In genomic region chr12:121452356-121453021, GRCh38 we compare ENCODE assay signal across 10 cellular contexts. TPM values are rescaled to one million over a fixed set of nuclear protein-coding genes. Genes with fewer than 3 reads are reported as not detected.
DNase-seq lines count a peak whose midpoint lies in the region; ATAC-seq and TF ChIP-seq lines count a peak whose summit lies in the region.
"Had no signal": no experiment of that assay in that cellular context is flagged by ENCODE, and none has a peak within 500 bp of the region (broad histone marks: within the 10 kb centered on the region; RNA-seq: fewer than 3 reads in every experiment).

No MANE protein-coding gene starts in this region.

- peak overlapping the region in 3 of 7 experiments; percentile 1 to 13 (median 9) for H3K4me3 ChIP-seq in skin epidermis

- H3K27ac Mint-ChIP-seq in MCF 10A (ENCODE audit: low read depth, unreplicated experiment), result no peak overlapping the region

- ATAC-seq in left lobe of liver, result peak; percentile 32

- POLR2A ChIA-PET in MCF 10A (lab: Yijun Ruan, JAX), result interaction anchor here (0.7 kb wide), 1 partner anchor 13 kb away, joined by 3 read pairs; no protein-coding TSS in a partner anchor

- DNase-seq in GM04504 (ENCODE audit: low read depth) (peak; percentile 29), MCF 10A (ENCODE audit: unreplicated experiment) (no peak), left lobe of liver (ENCODE audit: low spot score) (no peak), Kasumi-1 (lab: John Stamatoyannopoulos, UW) (no peak), RPMI8226 (no peak)
- DNase-seq in stimulated activated CD4-positive, alpha-beta T cell treated with anti-CD3 and anti-CD28 coated beads, Interleukin-4, amount 100 ng/mL, for 24 hours, result no peak
- DNase-seq in activated CD4-positive, alpha-beta T cell treated with anti-CD3 and anti-CD28 coated beads, Interleukin-2, amount 50 U/mL, for 1 hour, result no peak
- DNase-seq: DMS79 treated with DMSO at 0.1 percent for 48 hours, SK-N-SH had no signal

- CTCF ChIA-PET in MCF 10A (lab: Yijun Ruan, JAX), result interaction anchor here (0.6 kb wide), 1 partner anchor 607 kb away, joined by 3 read pairs; no protein-coding TSS in a partner anchor

- peaks cover 4% of the 10 kb centered on the region for H3K4me1 Mint-ChIP-seq in MCF 10A (ENCODE audit: insufficient read depth, unreplicated experiment)

- H3K27ac ChIP-seq in skin epidermis, result peak overlapping the region in 20 of 21 experiments; percentile 10 to 86 (median 76)

- no TSS peak for BruUV-seq in MCF 10A (replicated peaks; lab: Mats Ljungman, UMichigan)

- no peaks in the 10 kb centered on the region for H3K27me3 Mint-ChIP-seq in MCF 10A (ENCODE audit: insufficient read depth, unreplicated experiment)

- no peaks in the 10 kb centered on the region for H3K9me3 Mint-ChIP-seq in MCF 10A (ENCODE audit: unreplicated experiment)

- H3K36me3 Mint-ChIP-seq in MCF 10A (ENCODE audit: insufficient read depth, unreplicated experiment), result peaks cover 14% of the 10 kb centered on the region

- intact Hi-C loops in MCF 10A (cut with micrococcal nuclease), result no loop called here

- no peak for TF ChIP-seq CTCF in MCF 10A (IDR thresholded peaks at IDR 0.05; ENCODE audit: unreplicated experiment)

- peak overlapping the region; percentile 62 for H3K4me3 Mint-ChIP-seq in MCF 10A (ENCODE audit: unreplicated experiment)

RNA-seq across cellular contexts. Expression of gene RNF34, which starts 52.6 kb away (rescaled TPM):
- total RNA-seq in MCF 10A (2022) (40.5 and 40.9 TPM in 2 replicates), left lobe of liver (9.9 TPM)
